ENCODE assay signal across 9 cellular contexts in the genomic region with DNA sequence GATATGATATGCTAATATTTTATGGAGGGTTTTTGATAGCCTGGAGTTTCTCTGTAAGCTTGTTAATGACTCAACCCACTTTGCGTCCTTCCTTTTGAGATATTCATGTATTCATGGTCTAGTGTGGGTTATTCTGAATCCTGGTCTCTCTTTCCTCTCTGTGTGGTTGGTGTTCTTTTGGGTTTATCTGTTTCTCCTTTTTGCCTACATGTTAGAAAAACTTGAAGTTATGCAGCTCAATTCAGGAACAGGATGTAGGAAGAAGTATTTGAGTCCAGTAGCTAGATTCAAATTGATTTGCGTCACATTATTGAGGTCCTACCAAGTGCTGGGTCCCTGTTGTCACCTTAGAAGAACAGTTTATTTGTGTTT. TPM values are rescaled to one million over a fixed set of nuclear protein-coding genes. Genes with fewer than 3 reads are reported as not detected.
DNase-seq lines count a peak whose midpoint lies in the region; ATAC-seq lines count a peak whose summit lies in the region.
"Had no signal": no experiment of that assay in that cellular context is flagged by ENCODE, and none has a peak within 500 bp of the region (broad histone marks: within the 10 kb centered on the region; RNA-seq: fewer than 3 reads in every experiment).

No MANE protein-coding gene starts in this region.

- H3K27me3 Mint-ChIP-seq in activated naive CD8-positive, alpha-beta T cell treated with anti-CD3 and anti-CD28 coated beads, Interleukin-2, amount 10 ng/mL, durations not matched to agents 7 days and 5 days: no peaks in the 10 kb centered on the region

- H3K27me3 ChIP-seq in BLaER1 treated with 17β-estradiol and CSF1 and Interleukin-3, amounts not matched to agents 10 nM and 100 nM: no peaks in the 10 kb centered on the region
- H3K27me3 ChIP-seq in HUES48 (ENCODE audit: control insufficient read depth, insufficient read depth, low read length): no peaks in the 10 kb centered on the region
- H3K27me3 ChIP-seq in muscle layer of duodenum (ENCODE audit: low read depth, low read length): no peaks in the 10 kb centered on the region

- peaks cover 19% of the 10 kb centered on the region for H3K36me3 Mint-ChIP-seq in activated naive CD8-positive, alpha-beta T cell treated with anti-CD3 and anti-CD28 coated beads, Interleukin-2, amount 10 ng/mL, durations not matched to agents 7 days and 5 days

- H3K4me1 Mint-ChIP-seq in activated naive CD8-positive, alpha-beta T cell treated with anti-CD3 and anti-CD28 coated beads, Interleukin-2, amount 10 ng/mL, durations not matched to agents 7 days and 5 days: peaks cover 76% of the 10 kb centered on the region

- no peak for DNase-seq in activated naive CD8-positive, alpha-beta T cell treated with anti-CD3 and anti-CD28 coated beads, Interleukin-2, amount 10 ng/mL, durations not matched to agents 7 days and 5 days
- DNase-seq in NCI-H82 treated with DMSO at 0.1 percent for 48 hours (lab: John Stamatoyannopoulos, UW; ENCODE audit: unreplicated experiment) (no peak), globus pallidus (ENCODE audit: low spot score) (no peak)
- DNase-seq: cortex of kidney had no signal

- peak overlapping the region; percentile 58 for H3K4me3 Mint-ChIP-seq in activated naive CD8-positive, alpha-beta T cell treated with anti-CD3 and anti-CD28 coated beads, Interleukin-2, amount 10 ng/mL, durations not matched to agents 7 days and 5 days

- peaks cover 0 to 34% (median 26%) of the 10 kb centered on the region in 11 experiments; a peak in 18 of 22 replicates for H4K20me1 ChIP-seq in BLaER1 treated with 17β-estradiol and CSF1 and Interleukin-3, amounts not matched to agents 10 nM and 100 nM

- H3K4me2 ChIP-seq in BLaER1 treated with 17β-estradiol and CSF1 and Interleukin-3, amounts not matched to agents 10 nM and 100 nM: peak overlapping the region; percentile 79 to 97 (median 93)

- POLR2A ChIA-PET in activated naive CD8-positive, alpha-beta T cell treated with anti-CD3 and anti-CD28 coated beads, Interleukin-2, amount 10 ng/mL, durations not matched to agents 7 days and 5 days (lab: Charles Lee): interaction anchor here (0.8 to 2.5 kb wide), 7 partner anchors 9 to 48 kb away, joined by 3 to 19 read pairs (median 8); partner anchors contain the start of gene CMTM7

- peaks cover 64 to 93% (median 80%) of the 10 kb centered on the region in 10 experiments for H3K4me1 ChIP-seq in BLaER1 treated with 17β-estradiol and CSF1 and Interleukin-3, amounts not matched to agents 10 nM and 100 nM
- H3K4me1 ChIP-seq in HUES48 (ENCODE audit: control insufficient read depth, insufficient read depth, low read length) (peaks cover 16% of the 10 kb centered on the region), muscle layer of duodenum (ENCODE audit: control insufficient read depth in 1 of 2, insufficient read depth in 2 of 2, low read length in 2 of 2) (peaks cover 17 to 24% of the 10 kb centered on the region in 2 donors)

- peaks cover 0 to 24% (median 12%) of the 10 kb centered on the region in 11 experiments; a peak in 11 of 22 replicates for H3K36me3 ChIP-seq in BLaER1 treated with 17β-estradiol and CSF1 and Interleukin-3, amounts not matched to agents 10 nM and 100 nM
- H3K36me3 ChIP-seq in HUES48 (ENCODE audit: control insufficient read depth, insufficient read depth, low read length) (no peaks in the 10 kb centered on the region), muscle layer of duodenum (ENCODE audit: control insufficient read depth in 1 of 2, insufficient read depth in 2 of 2, low read length in 2 of 2) (no peaks in the 10 kb centered on the region)

- peak overlapping the region; percentile 68 to 84 (median 80) for H3K27ac ChIP-seq in BLaER1 treated with 17β-estradiol and CSF1 and Interleukin-3, amounts not matched to agents 10 nM and 100 nM
- H3K27ac ChIP-seq in HUES48 (ENCODE audit: low read depth, low read length): peak overlapping the region; percentile 87
- peak overlapping the region; percentile 29 for H3K27ac ChIP-seq in muscle layer of duodenum (ENCODE audit: low read length)

- no peaks in the 10 kb centered on the region for H3K9me3 Mint-ChIP-seq in activated naive CD8-positive, alpha-beta T cell treated with anti-CD3 and anti-CD28 coated beads, Interleukin-2, amount 10 ng/mL, durations not matched to agents 7 days and 5 days

- peak overlapping the region; percentile 88 for H3K27ac Mint-ChIP-seq in activated naive CD8-positive, alpha-beta T cell treated with anti-CD3 and anti-CD28 coated beads, Interleukin-2, amount 10 ng/mL, durations not matched to agents 7 days and 5 days

- ATAC-seq in activated naive CD8-positive, alpha-beta T cell treated with anti-CD3 and anti-CD28 coated beads, Interleukin-2, amount 10 ng/mL, durations not matched to agents 7 days and 5 days (ENCODE audit: low read depth): no peak
- no peak for ATAC-seq in GM19455 (IDR thresholded peaks at IDR 0.05; ENCODE audit: unreplicated experiment)
- no peak for ATAC-seq in HG02852 (IDR thresholded peaks at IDR 0.05; ENCODE audit: unreplicated experiment)

- H3K4me3 ChIP-seq in BLaER1 treated with 17β-estradiol and CSF1 and Interleukin-3, amounts not matched to agents 10 nM and 100 nM: peak overlapping the region in 5 of 10 experiments; percentile 22 to 35 (median 29); a peak in 4 of 20 replicates
- H3K4me3 ChIP-seq in HUES48 (ENCODE audit: low read depth, low read length): no peak overlapping the region
- no peak overlapping the region for H3K4me3 ChIP-seq in muscle layer of duodenum (ENCODE audit: low read depth in 1 of 2, low read length in 2 of 2)

- H3K9ac ChIP-seq in BLaER1 treated with 17β-estradiol and CSF1 and Interleukin-3, amounts not matched to agents 10 nM and 100 nM: peak overlapping the region; percentile 55 to 72 (median 67)
- no peak overlapping the region for H3K9ac ChIP-seq in HUES48 (ENCODE audit: low read depth, low read length)

- peaks cover 0 to 21% (median 8%) of the 10 kb centered on the region in 11 experiments; a peak in 12 of 22 replicates for H3K9me3 ChIP-seq in BLaER1 treated with 17β-estradiol and CSF1 and Interleukin-3, amounts not matched to agents 10 nM and 100 nM (replicated peaks in 1 of 11)
- no peaks in the 10 kb centered on the region for H3K9me3 ChIP-seq in HUES48 (ENCODE audit: control insufficient read depth, insufficient read depth, low read length)
- no peaks in the 10 kb centered on the region for H3K9me3 ChIP-seq in muscle layer of duodenum (ENCODE audit: control insufficient read depth in 1 of 2, low read length in 2 of 2)

RNA-seq across cellular contexts. Expression of gene CMTM7, which starts 28.1 kb away (rescaled TPM):
- 10 to 100 TPM; 45.3 to 49.0 TPM for total RNA-seq in activated naive CD8-positive, alpha-beta T cell treated with anti-CD3 and anti-CD28 coated beads, Interleukin-2, amount 10 ng/mL, durations not matched to agents 7 days and 5 days

Comparison
In these comparisons a context has a peak if more than half of its experiments do, and no peak if none do; other contexts are left out.
1. H3K27ac ChIP-seq: peak in every context shown above with its lines; median percentile 87 in HUES48; 80 in BLaER1 treated with 17β-estradiol and CSF1 and Interleukin-3, amounts not matched to agents 10 nM and 100 nM; 29 in muscle layer of duodenum.